ENCODE assay signal across 18 cellular contexts in the genomic region with DNA sequence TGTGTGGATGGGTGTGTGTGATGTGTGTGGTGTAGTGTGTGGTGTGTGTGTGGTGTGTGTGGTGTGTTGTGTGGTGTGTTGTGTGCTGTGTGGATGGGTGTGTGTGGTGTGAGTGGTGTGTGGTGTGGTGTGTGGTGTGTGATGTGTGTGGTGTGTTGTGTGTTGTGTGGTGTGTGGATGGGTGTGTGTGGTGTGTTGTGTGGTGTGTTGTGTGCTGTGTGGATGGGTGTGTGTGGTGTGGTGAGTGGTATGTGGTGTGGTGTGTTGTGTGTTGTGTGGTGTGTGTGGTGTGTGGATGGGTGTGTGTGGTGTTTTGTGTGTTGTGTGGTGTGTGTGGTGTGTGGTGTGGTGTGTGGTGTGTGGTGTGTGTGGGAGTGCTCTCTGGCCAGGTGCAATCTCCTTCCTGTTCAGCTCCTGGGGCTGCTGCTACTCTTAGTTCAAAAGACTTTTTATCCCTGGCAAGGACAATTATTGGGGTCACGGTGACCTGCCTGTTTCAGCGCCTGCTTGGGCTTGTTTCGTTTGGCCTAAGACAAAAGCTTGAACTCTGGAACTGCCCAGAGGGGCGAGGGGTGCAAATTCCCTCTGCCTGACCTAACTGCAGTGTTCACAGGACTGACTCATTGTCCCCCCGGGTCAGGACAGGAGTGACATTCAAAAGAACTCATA.
A peak's percentile ranks its signal among the peaks of the same experiment; 100 is the strongest.
DNase-seq lines count a peak whose midpoint lies in the region; ATAC-seq, FAIRE-seq and TF ChIP-seq lines count a peak whose summit lies in the region.
"Had no signal": no experiment of that assay in that cellular context is flagged by ENCODE, and none has a peak within 500 bp of the region (broad histone marks: within the 10 kb centered on the region; RNA-seq: fewer than 3 reads in every experiment).

No MANE protein-coding gene starts in this region.

- peak overlapping the region; percentile 38; the same call in 1 of the 2 replicates for H3K27ac ChIP-seq in WERI-Rb-1
- no peak overlapping the region for H3K27ac ChIP-seq in mesenchymal stem cell (ENCODE audit: low read length, poor library complexity, severe bottlenecking)
- H3K27ac ChIP-seq: left lung, thoracic aorta had no signal

- H3K79me1 ChIP-seq in mesenchymal stem cell (replicated peaks; ENCODE audit: low read length, poor library complexity, severe bottlenecking): no peaks in the 10 kb centered on the region

- H2BK12ac ChIP-seq in mesenchymal stem cell (ENCODE audit: low read length in 2 of 2): no peak overlapping the region

- peak; percentile 62 for FAIRE-seq in GM18507 (lab: Jason Lieb, UNC)
- no peak for FAIRE-seq in frontal cortex (lab: Jason Lieb, UNC)

- no peak for ATAC-seq in HG02759 (IDR thresholded peaks at IDR 0.05; ENCODE audit: unreplicated experiment)
- ATAC-seq: CD8-positive, alpha-beta T cell; left lung; T-helper 17 cell had no signal

- no peak overlapping the region for H3K9ac ChIP-seq in mesenchymal stem cell (ENCODE audit: low read length)

- DNase-seq in NCI-H2171 treated with DMSO at 0.1 percent for 48 hours (lab: John Stamatoyannopoulos, UW) (peak; percentile 39), NCI-H2171 (lab: John Stamatoyannopoulos, UW) (no peak), GM18507 (ENCODE audit: extremely low spot score, insufficient read length, low read depth) (no peak), WERI-Rb-1 (no peak), mesenchymal stem cell (peak; percentile 2), frontal cortex (ENCODE audit: low spot score in 2 of 2) (no peak), AG08396 (ENCODE audit: low spot score) (no peak)
- DNase-seq: activated CD4-positive, alpha-beta T cell treated with anti-CD3 and anti-CD28 coated beads, Interleukin-2, amount 50 U/mL, for 48 hours; CD8-positive, alpha-beta T cell; EL; hypothalamus; left lung; NCI-H187; NCI-H748 treated with DMSO at 0.1 percent for 48 hours; retina; T-helper 17 cell had no signal

- no peak overlapping the region for H4K91ac ChIP-seq in mesenchymal stem cell (ENCODE audit: low read length)

- no peak overlapping the region for H2BK5ac ChIP-seq in mesenchymal stem cell (ENCODE audit: low read depth, low read length, poor library complexity, severe bottlenecking)

- H3K4me1 ChIP-seq in mesenchymal stem cell (ENCODE audit: control insufficient read depth, insufficient read depth, low read depth, low read length): peaks cover 3% of the 10 kb centered on the region
- H3K4me1 ChIP-seq: left lung had no signal

- H2AK5ac ChIP-seq in mesenchymal stem cell (ENCODE audit: low read length, severe bottlenecking): no peak overlapping the region

- 70% methylated on average over 5 of the region's 5 CpGs for WGBS in mesenchymal stem cell

- no peak overlapping the region for H3K18ac ChIP-seq in mesenchymal stem cell (ENCODE audit: low read depth in 1 of 2, low read length in 2 of 2)

- no peaks in the 10 kb centered on the region for H3K9me3 ChIP-seq in WERI-Rb-1 (ENCODE audit: severe bottlenecking)
- H3K9me3 ChIP-seq in mesenchymal stem cell (ENCODE audit: control insufficient read depth, low read length): no peaks in the 10 kb centered on the region
- H3K9me3 ChIP-seq: left lung, thoracic aorta had no signal

- no peak overlapping the region for H2AFZ ChIP-seq in mesenchymal stem cell (ENCODE audit: low read depth, low read length)

- H3K4me3 ChIP-seq in WERI-Rb-1 (ENCODE audit: low read depth, low read length) (no peak overlapping the region), mesenchymal stem cell (ENCODE audit: insufficient read depth in 1 of 2, low read depth in 1 of 2, low read length in 2 of 2) (no peak overlapping the region)
- H3K4me3 ChIP-seq: left lung, thoracic aorta had no signal

- H3K27me3 ChIP-seq in WERI-Rb-1 (ENCODE audit: insufficient read depth, low read depth, severe bottlenecking): no peaks in the 10 kb centered on the region
- peaks cover 10 to 73% of the 10 kb centered on the region in 2 experiments for H3K27me3 ChIP-seq in mesenchymal stem cell (ENCODE audit: control insufficient read depth in 1 of 2, insufficient read depth in 1 of 2, low read length in 2 of 2)

- H3K23ac ChIP-seq in mesenchymal stem cell (ENCODE audit: low read length in 2 of 2): no peak overlapping the region

- no peak for TF ChIP-seq CTCF in WERI-Rb-1 (IDR thresholded peaks at IDR 0.05; ENCODE audit: low read depth, low read length)

- no peak overlapping the region for H3K4me2 ChIP-seq in mesenchymal stem cell (ENCODE audit: low read length, poor library complexity, severe bottlenecking)

- H2BK15ac ChIP-seq in mesenchymal stem cell (ENCODE audit: low read depth, poor library complexity, severe bottlenecking): no peak overlapping the region

- no peak overlapping the region for H2BK120ac ChIP-seq in mesenchymal stem cell (ENCODE audit: low read depth, low read length)

- H3K36me3 ChIP-seq in WERI-Rb-1: no peaks in the 10 kb centered on the region
- no peaks in the 10 kb centered on the region for H3K36me3 ChIP-seq in mesenchymal stem cell (ENCODE audit: control insufficient read depth in 1 of 2, insufficient read depth in 2 of 2, low read depth in 1 of 2, low read length in 2 of 2)
- H3K36me3 ChIP-seq: left lung, thoracic aorta had no signal

- H3K4ac ChIP-seq in mesenchymal stem cell (ENCODE audit: low read depth in 1 of 2, low read length in 2 of 2): no peak overlapping the region

- peak overlapping the region in 1 of 2 experiments; percentile 53 for H3K14ac ChIP-seq in mesenchymal stem cell (ENCODE audit: low read length in 2 of 2)

- no peak overlapping the region for H4K8ac ChIP-seq in mesenchymal stem cell (ENCODE audit: low read length)

Comparison
In these comparisons a context has a peak if more than half of its experiments do, and no peak if none do; other contexts are left out.
1. DNase-seq: peak in NCI-H2171 treated with DMSO at 0.1 percent for 48 hours (single experiment) and mesenchymal stem cell (single experiment); none in NCI-H2171 (single experiment), GM18507 (single experiment), WERI-Rb-1 (single experiment), frontal cortex (0 of 2) and AG08396 (single experiment).